8 cellular contexts compared by ENCODE assay signal in the genomic region with DNA sequence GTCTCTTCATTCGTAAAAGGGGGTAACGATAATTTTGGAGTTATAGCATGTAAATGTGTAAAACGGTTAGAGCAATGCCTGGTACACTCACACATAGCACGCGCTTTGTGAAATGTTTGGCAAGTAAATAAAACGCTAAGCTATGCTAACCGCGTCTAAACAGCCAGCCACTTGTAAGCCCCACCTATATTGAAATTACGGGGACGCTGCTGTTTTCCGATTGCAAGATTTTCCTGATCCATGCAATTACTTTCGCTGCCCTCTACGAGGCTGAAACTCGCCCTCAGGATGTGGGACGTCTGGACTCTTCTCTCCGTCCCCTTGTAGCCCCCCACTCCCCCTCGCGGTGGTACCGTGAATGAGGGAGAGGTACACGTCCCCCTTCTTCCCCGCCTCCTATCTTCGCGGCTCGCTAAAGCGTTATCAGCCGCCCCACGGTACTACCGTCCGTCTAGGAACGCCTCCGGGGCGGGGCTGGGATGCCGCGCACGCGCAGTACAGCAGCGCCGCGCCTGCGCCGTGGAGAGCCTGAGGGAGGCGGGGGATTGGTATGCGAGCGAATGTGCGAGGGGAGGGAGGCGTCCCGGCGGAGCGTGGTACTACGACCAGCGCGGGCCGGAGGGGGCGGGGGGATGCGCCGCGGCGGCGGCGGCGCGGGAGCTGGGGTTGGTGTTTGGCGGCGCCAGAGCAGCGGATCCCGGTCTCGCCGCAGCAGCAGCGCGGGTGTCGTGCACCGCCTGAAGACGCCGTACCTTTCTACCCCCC. TPM values are rescaled to one million over a fixed set of nuclear protein-coding genes. Genes with fewer than 3 reads are reported as not detected.
DNase-seq lines count a peak whose midpoint lies in the region; ATAC-seq, FAIRE-seq and TF ChIP-seq lines count a peak whose summit lies in the region.

TSS of gene STIM2 (plus strand) at position 685 of the 765 bp plus-strand sequence.

- in situ Hi-C loops in HepG2 (cut with HindIII; ENCODE audit: extremely low pct_ligation_motif_present, low pct_unique_long_range_greater_than_20kb), result no loop called here

- no peaks in the 10 kb centered on the region for H3K9me3 ChIP-seq in CD4-positive, CD25-positive, alpha-beta regulatory T cell (ENCODE audit: control insufficient read depth in 2 of 2, low read length in 2 of 2)
- H3K9me3 ChIP-seq in HepG2 (ENCODE audit: low read length), result no peaks in the 10 kb centered on the region

- H3K27ac ChIP-seq in CD4-positive, CD25-positive, alpha-beta regulatory T cell (ENCODE audit: insufficient read depth, low read length, poor library complexity, severe bottlenecking), result peak within 1 kb of the TSS; percentile 93
- H3K27ac ChIP-seq in HepG2 (ENCODE audit: extremely low read length, insufficient read depth, low read length), result peak within 1 kb of the TSS; percentile 78

- TF ChIP-seq RAD21 in HepG2 (CRISPR knock-in tag; IDR thresholded peaks at IDR 0.05), result peak; percentile 48

- TF ChIP-seq POLR2A in HepG2 (IDR thresholded peaks at IDR 0.05; ENCODE audit: insufficient read depth in 1 of 2, low read depth in 2 of 2, low read length in 2 of 2), result peak in 1 of 2 experiments; percentile 65; a peak in 2 of 4 replicates

- TF ChIP-seq EP300 in HepG2 (IDR thresholded peaks at IDR 0.05; ENCODE audit: low read depth in 2 of 2, low read length in 2 of 2), result no peak
- no peak for TF ChIP-seq EP300 in HepG2 (CRISPR knock-in tag; IDR thresholded peaks at IDR 0.05; ENCODE audit: borderline replicate concordance)

- 2% methylated on average over 26 of the region's 74 CpGs for WGBS in HepG2 (ENCODE audit: low lambda C conversion rate)

- no peaks in the 10 kb centered on the region for H3K36me3 Mint-ChIP-seq in CD4-positive, CD25-positive, alpha-beta regulatory T cell

- peak; percentile 86 for FAIRE-seq in HepG2 (lab: Jason Lieb, UNC)

- H3K27me3 ChIP-seq in CD4-positive, CD25-positive, alpha-beta regulatory T cell (ENCODE audit: control insufficient read depth, insufficient read depth, low read length), result no peaks in the 10 kb centered on the region
- H3K27me3 ChIP-seq in HepG2 (ENCODE audit: control insufficient read depth in 1 of 2, insufficient read depth in 2 of 2, low read length in 2 of 2), result no peaks in the 10 kb centered on the region; a peak in 1 of 5 replicates

- H4K20me1 ChIP-seq in HepG2 (ENCODE audit: insufficient read depth, low read length), result no peaks in the 10 kb centered on the region; the same call in 1 of the 2 replicates

- peak within 1 kb of the TSS; percentile 76 for H3K9ac ChIP-seq in HepG2 (ENCODE audit: insufficient read depth, low read depth, low read length)

- peak within 1 kb of the TSS; percentile 96 for H3K4me2 ChIP-seq in HepG2 (ENCODE audit: low read depth, low read length)

- TF ChIP-seq CTCF in HepG2 (CRISPR knock-in tag; IDR thresholded peaks at IDR 0.05), result peak; percentile 80

- H3K27ac Mint-ChIP-seq in CD4-positive, CD25-positive, alpha-beta regulatory T cell, result peak within 1 kb of the TSS; percentile 97 to 99 (median 99)

- H3K4me1 ChIP-seq in CD4-positive, CD25-positive, alpha-beta regulatory T cell (ENCODE audit: control insufficient read depth, insufficient read depth, low read length, poor library complexity, severe bottlenecking), result peaks cover 65% of the 10 kb centered on the region
- peaks cover 54% of the 10 kb centered on the region for H3K4me1 ChIP-seq in HepG2 (ENCODE audit: insufficient read depth, low read length)

- peaks cover 4% of the 10 kb centered on the region for H3K27me3 Mint-ChIP-seq in CD4-positive, CD25-positive, alpha-beta regulatory T cell

- CTCF ChIA-PET in HepG2 (lab: Yijun Ruan, JAX; ENCODE audit: low intra/inter-chr PET ratio, low total read pairs), result interaction anchor here (1.0 kb wide), 1 partner anchor 39 kb away, joined by 5 read pairs; no protein-coding TSS in a partner anchor

- peaks cover 38% of the 10 kb centered on the region for H3K79me2 ChIP-seq in HepG2 (ENCODE audit: insufficient read depth, low read length)

- DNase-seq in CD4-positive, CD25-positive, alpha-beta regulatory T cell, result peak; percentile 96 to 99 (median 98)
- DNase-seq in NCI-H774 (lab: John Stamatoyannopoulos, UW) (peak; percentile 96), dermis blood vessel endothelial cell (peak; percentile 98), HepG2 (ENCODE audit: low spot score) (peak; percentile 93)
- peak; percentile 95 to 96 for DNase-seq in activated CD4-positive, alpha-beta T cell treated with anti-CD3 and anti-CD28 coated beads, Interleukin-2, amount 50 U/mL, for 4 hours
- DNase-seq in stimulated activated CD4-positive, alpha-beta T cell treated with anti-CD3 and anti-CD28 coated beads, Interleukin-4, amount 100 ng/mL, for 1 hour, result peak; percentile 97

- peak within 1 kb of the TSS; percentile 96 to 100 (median 98) for H3K4me3 Mint-ChIP-seq in CD4-positive, CD25-positive, alpha-beta regulatory T cell

- no TSS peak for BruUV-seq in HepG2 (replicated peaks; lab: Mats Ljungman, UMichigan)

- POLR2A ChIA-PET in HepG2 (lab: Yijun Ruan, JAX), result interaction anchor here (0.6 to 2.7 kb wide), 6 partner anchors 9 to 947 kb away, joined by 3 to 11 read pairs (median 3); partner anchors contain the start of gene TBC1D19

- H3K9me3 Mint-ChIP-seq in CD4-positive, CD25-positive, alpha-beta regulatory T cell, result no peaks in the 10 kb centered on the region

- no peaks in the 10 kb centered on the region for H3K36me3 ChIP-seq in CD4-positive, CD25-positive, alpha-beta regulatory T cell (ENCODE audit: control insufficient read depth, insufficient read depth, low read length)
- no peaks in the 10 kb centered on the region for H3K36me3 ChIP-seq in HepG2 (replicated peaks in 1 of 2; ENCODE audit: control insufficient read depth in 1 of 2, insufficient read depth in 2 of 2, low read length in 2 of 2)

- peak; percentile 73 to 76 for ATAC-seq in CD4-positive, CD25-positive, alpha-beta regulatory T cell (ENCODE audit: low read depth in 2 of 2)
- ATAC-seq in GM19395 (IDR thresholded peaks at IDR 0.05; ENCODE audit: unreplicated experiment) (peak; percentile 64), HG03565 (IDR thresholded peaks at IDR 0.05; ENCODE audit: unreplicated experiment) (peak; percentile 59), HepG2 (peak; percentile 76)

- peak within 1 kb of the TSS; percentile 96 for H3K4me3 ChIP-seq in CD4-positive, CD25-positive, alpha-beta regulatory T cell (ENCODE audit: low read depth, low read length)
- peak within 1 kb of the TSS; percentile 80 to 91 (median 89) for H3K4me3 ChIP-seq in HepG2 (replicated peaks in 1 of 3; ENCODE audit: insufficient read depth in 1 of 3, low read depth in 2 of 3, low read length in 3 of 3)

- peaks cover 36 to 65% (median 49%) of the 10 kb centered on the region in 4 donors for H3K4me1 Mint-ChIP-seq in CD4-positive, CD25-positive, alpha-beta regulatory T cell

- peak within 1 kb of the TSS; percentile 43 for H2AFZ ChIP-seq in HepG2 (ENCODE audit: low read length)

- intact Hi-C loops in HepG2 (cut with micrococcal nuclease; ENCODE audit: unreplicated experiment), result loop anchor here (1.0 kb wide), 2 partner anchors 38 to 150 kb away; no protein-coding TSS in a partner anchor

TF ChIP-seq in HepG2, 621 proteins besides CTCF, POLR2A, EP300 and RAD21 (continues in another document):
- TF ChIP-seq TCF12 (IDR thresholded peaks at IDR 0.05) (no peak), TCF12 (CRISPR knock-in tag; IDR thresholded peaks at IDR 0.05) (no peak), PCBP2 (optimal IDR thresholded peaks at IDR 0.05; ENCODE audit: low read depth, low read length, poor library complexity, severe bottlenecking) (no peak), ZNF629 (CRISPR knock-in tag; conservative IDR thresholded peaks at IDR 0.05) (no peak), NFE2L1 (CRISPR knock-in tag; IDR thresholded peaks at IDR 0.05; ENCODE audit: borderline replicate concordance) (no peak), NFIB (CRISPR knock-in tag; IDR thresholded peaks at IDR 0.05; ENCODE audit: borderline replicate concordance) (no peak), PRMT3 (CRISPR knock-in tag; IDR thresholded peaks at IDR 0.05; ENCODE audit: borderline replicate concordance, low read depth) (no peak), ZNF317 (CRISPR knock-in tag; IDR thresholded peaks at IDR 0.05) (peak; percentile 69; the same call in 1 of the 2 replicates)

RNA-seq across cellular contexts. Expression of gene STIM2, which starts in this region (rescaled TPM):
- 83.4 TPM for total RNA-seq in CD4-positive, CD25-positive, alpha-beta regulatory T cell
- polyA plus RNA-seq in CD4-positive, CD25-positive, alpha-beta regulatory T cell, result 10 to 100 TPM; 20.2 to 30.5 (median 22.9) TPM
- total RNA-seq in dermis blood vessel endothelial cell (18.2 and 19.9 TPM in 2 replicates), HepG2 (2016; rRNA removed; fragmentation: Illumina TruSeq; extraction: Trizol) (8.2 and 19.3 TPM in 2 replicates)
- 3.5 and 6.1 TPM in 2 replicates for total RNA-seq in HepG2 (2016; cell fraction: cytosol; rRNA removed; fragmentation: Illumina TruSeq; extraction: Trizol; ENCODE audit: low read depth)
- total RNA-seq in HepG2 (2016; cell fraction: insoluble cytoplasmic fraction; rRNA removed; fragmentation: Illumina TruSeq; extraction: Trizol), result 9.9 and 21.5 TPM in 2 replicates
- total RNA-seq in HepG2 (2016; cell fraction: membrane; rRNA removed; fragmentation: Illumina TruSeq; extraction: Trizol), result 6.0 and 6.1 TPM in 2 replicates
- total RNA-seq in HepG2 (2016; cell fraction: nucleus; rRNA removed; fragmentation: Illumina TruSeq; extraction: Trizol), result 33.3 and 39.0 TPM in 2 replicates
- 19.4 and 22.3 TPM in 2 replicates for polyA plus RNA-seq in HepG2 (2011; rRNA removed)
- 7.8 and 10.6 TPM in 2 replicates for polyA plus RNA-seq in HepG2 (2011; cell fraction: cytosol; rRNA removed)
- 48.3 and 53.9 TPM in 2 replicates for polyA plus RNA-seq in HepG2 (2011; cell fraction: nucleus; rRNA removed)
- polyA plus RNA-seq in HepG2 (2012), result 15.2 and 16.9 TPM in 2 replicates
- polyA plus RNA-seq in HepG2 (2016; cell fraction: cytosol; fragmentation: Illumina TruSeq; extraction: Trizol; ENCODE audit: low read depth), result 2.1 and 3.3 TPM in 2 replicates
- 7.2 and 7.9 TPM in 2 replicates for polyA plus RNA-seq in HepG2 (2016; cell fraction: insoluble cytoplasmic fraction; fragmentation: Illumina TruSeq; extraction: Trizol; ENCODE audit: low read depth)
- 3.2 and 4.3 TPM in 2 replicates for polyA plus RNA-seq in HepG2 (2016; cell fraction: membrane; fragmentation: Illumina TruSeq; extraction: Trizol; ENCODE audit: low read depth)
- 47.5 and 50.9 TPM in 2 replicates for polyA plus RNA-seq in HepG2 (2016; cell fraction: nucleus; fragmentation: Illumina TruSeq; extraction: Trizol; ENCODE audit: insufficient read depth, low read depth)
- 26.2 and 31.6 TPM in 2 replicates for polyA minus RNA-seq in HepG2 (2011; rRNA and poly(A)+ RNA removed; ENCODE audit: low replicate concordance)
- polyA minus RNA-seq in HepG2 (2011; cell fraction: cytosol; rRNA and poly(A)+ RNA removed), result 6.8 and 8.5 TPM in 2 replicates
- 42.7 and 42.8 TPM in 2 replicates for polyA minus RNA-seq in HepG2 (2011; cell fraction: nucleus; rRNA and poly(A)+ RNA removed)

Comparison
In these comparisons a context has a peak if more than half of its experiments do, and no peak if none do; other contexts are left out.
1. Peak in every context shown above with its lines: DNase-seq, ATAC-seq, H3K4me3 ChIP-seq and H3K27ac ChIP-seq.